In genomic region chr6:11902527-11902926, GRCh38 we compare ENCODE assay signal across 24 cellular contexts.
"Had no signal": no experiment of that assay in that cellular context is flagged by ENCODE, and none has a peak within 500 bp of the region (broad histone marks: within the 10 kb centered on the region; RNA-seq: fewer than 3 reads in every experiment).

No MANE protein-coding gene starts in this region.

- H3K27ac ChIP-seq: colonic mucosa, hepatocyte, left ventricle myocardium inferior, lower lobe of right lung, parathyroid adenoma, psoas muscle, spleen, suprapubic skin, tibial artery, upper lobe of left lung, vagina had no signal

- H3K4me3 ChIP-seq: colonic mucosa, hepatocyte, left ventricle myocardium inferior, lower lobe of right lung, psoas muscle, spleen, suprapubic skin, tibial artery, upper lobe of left lung, vagina had no signal

- H3K27ac Mint-ChIP-seq: nephron had no signal

- H3K27me3 ChIP-seq: colonic mucosa, hepatocyte, spleen, suprapubic skin, tibial artery, upper lobe of left lung, vagina had no signal

- H3K9me3 ChIP-seq: colonic mucosa, left ventricle myocardium inferior, lower lobe of right lung, psoas muscle, suprapubic skin, tibial artery, upper lobe of left lung, vagina had no signal

- H3K4me1 ChIP-seq: colonic mucosa, left ventricle myocardium inferior, lower lobe of right lung, parathyroid adenoma, psoas muscle, spleen, suprapubic skin, tibial artery, upper lobe of left lung, vagina had no signal

- H3K4me1 Mint-ChIP-seq: nephron had no signal

- H3K79me2 ChIP-seq: hepatocyte, parathyroid adenoma had no signal

- H3K4me2 ChIP-seq: hepatocyte had no signal

- H3K36me3 ChIP-seq: colonic mucosa, left ventricle myocardium inferior, lower lobe of right lung, spleen, suprapubic skin, tibial artery, upper lobe of left lung, vagina had no signal

- ATAC-seq: left cardiac atrium, psoas muscle, sciatic nerve had no signal

- H3K4me3 Mint-ChIP-seq: nephron had no signal

- H2AFZ ChIP-seq: hepatocyte, parathyroid adenoma had no signal

- H3K9ac ChIP-seq: parathyroid adenoma had no signal

- DNase-seq: colonic mucosa; effector CD8-positive, alpha-beta T cell; foreskin melanocyte; head of caudate nucleus; kidney; left cardiac atrium; left ventricle myocardium inferior; lower lobe of right lung; mesenchymal stem cell; midbrain; psoas muscle; spleen; stimulated activated CD4-positive, alpha-beta T cell treated with anti-CD3 and anti-CD28 coated beads, Interleukin-15, amount 100 ng/mL, for 24 hours; stimulated activated CD4-positive, alpha-beta T cell treated with anti-CD3 and anti-CD28 coated beads, Interleukin-1b, Interleukin-23, amount 100 ng/mL, for 48 hours; stimulated activated CD4-positive, alpha-beta T cell treated with anti-CD3 and anti-CD28 coated beads, Interleukin-4, amount 100 ng/mL, for 24 hours; stimulated activated naive CD4-positive, alpha-beta T cell; tibial artery; upper lobe of left lung had no signal
